In genomic region chr6:48844696-48845095, GRCh38 we compare ENCODE assay signal across 23 cellular contexts.
"Had no signal": no experiment of that assay in that cellular context is flagged by ENCODE, and none has a peak within 500 bp of the region (broad histone marks: within the 10 kb centered on the region; RNA-seq: fewer than 3 reads in every experiment).

No MANE protein-coding gene starts in this region.

- DNase-seq: dermis blood vessel endothelial cell; effector memory CD4-positive, alpha-beta T cell; foreskin fibroblast; glutamatergic neuron; heart right ventricle; hippocampal formation; left cardiac atrium; left ventricle myocardium superior; lower lobe of right lung; natural killer cell; occipital lobe; ovary; psoas muscle; right cardiac atrium; sigmoid colon; spleen; stimulated activated CD4-positive, alpha-beta T cell treated with anti-CD3 and anti-CD28 coated beads, Interleukin-4, amount 100 ng/mL, for 4 hours; stimulated activated naive B cell treated with anti-CD40 and anti-IgM and Interleukin-4, amounts not matched to agents 10 μg/mL and 1 μg/mL and 100 μg/mL, for 72 hours; upper lobe of left lung had no signal

- FAIRE-seq: endothelial cell of umbilical vein, islet of Langerhans, urothelium cell line had no signal

- ATAC-seq: esophagus mucosa; heart right ventricle; left cardiac atrium; left ventricle myocardium superior; natural killer cell; psoas muscle; stimulated activated naive B cell treated with anti-CD40 and anti-IgM and Interleukin-4, amounts not matched to agents 10 μg/mL and 1 μg/mL and 100 μg/mL, for 72 hours had no signal
